8 cellular contexts compared by ENCODE assay signal in the genomic region with DNA sequence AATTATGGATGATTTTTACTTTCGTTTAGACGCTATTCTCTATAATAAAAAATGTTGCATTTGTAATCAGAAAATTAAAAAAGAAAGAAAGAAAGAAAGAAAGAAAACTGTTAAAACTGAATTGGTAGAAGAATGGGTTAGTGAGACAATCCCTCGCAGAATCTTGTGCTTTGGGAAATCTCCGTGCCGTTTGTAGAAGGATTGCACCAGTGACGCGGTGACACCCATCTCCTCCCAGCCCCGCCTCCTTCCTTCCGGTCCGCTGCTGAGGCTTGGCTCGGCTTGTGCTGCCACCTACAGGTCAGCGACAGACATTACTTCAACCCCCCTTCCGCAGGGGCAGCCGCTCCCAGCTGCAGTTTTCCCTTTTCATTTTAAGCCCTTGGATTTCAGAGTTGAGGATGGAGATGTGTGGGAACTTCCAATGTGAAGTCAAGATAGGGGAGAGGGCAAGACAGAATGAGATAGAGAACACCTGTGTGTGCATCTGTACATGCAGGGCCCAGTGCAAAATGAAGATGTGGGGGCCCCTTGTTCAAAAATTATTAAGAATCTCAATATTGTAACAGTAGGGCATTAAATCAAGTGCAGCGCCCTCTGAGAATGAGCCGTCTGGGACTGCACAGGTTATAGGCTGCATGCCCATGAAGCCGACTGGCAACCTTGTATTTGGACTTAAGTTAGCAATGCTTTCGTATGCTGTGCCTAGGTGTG. TPM values are rescaled to one million over a fixed set of nuclear protein-coding genes. Genes with fewer than 3 reads are reported as not detected.
DNase-seq lines count a peak whose midpoint lies in the region; ATAC-seq, FAIRE-seq and TF ChIP-seq lines count a peak whose summit lies in the region.

No MANE protein-coding gene starts in this region.

- peak; percentile 76 for DNase-seq in GM06990 (ENCODE audit: extremely low read depth, insufficient read length)
- DNase-seq in NCI-H345 treated with DMSO at 0.1 percent for 48 hours (lab: John Stamatoyannopoulos, UW; ENCODE audit: unreplicated experiment): peak; percentile 66
- peak; percentile 72 to 87 (median 84) for DNase-seq in activated CD4-positive, CD25-positive, alpha-beta regulatory T cell (lab: John Stamatoyannopoulos, UW)
- DNase-seq in central memory CD4-positive, alpha-beta T cell: peak; percentile 83
- peak; percentile 94 for DNase-seq in kidney
- peak; percentile 77 to 78 for DNase-seq in stimulated activated CD4-positive, alpha-beta T cell treated with anti-CD3 and anti-CD28 coated beads, Interleukin-15, amount 100 ng/mL, for 1 hour (ENCODE audit: low read depth in 1 of 2, low spot score in 1 of 2)

- peak; percentile 88 for FAIRE-seq in kidney (lab: Jason Lieb, UNC)

- TF ChIP-seq CTCF in GM06990 (IDR thresholded peaks at IDR 0.05; ENCODE audit: insufficient read depth, low read length, poor library complexity, severe bottlenecking) (peak; percentile 78), kidney (IDR thresholded peaks at IDR 0.05; ENCODE audit: borderline replicate concordance, extremely low read depth, insufficient read depth) (peak; percentile 95)

- peak overlapping the region in 1 of 2 donors; percentile 54 for H3K9ac ChIP-seq in kidney (ENCODE audit: low read length in 2 of 2)

- no peaks in the 10 kb centered on the region for H3K36me3 ChIP-seq in GM06990 (ENCODE audit: control insufficient read depth, insufficient read depth, low read length)
- no peaks in the 10 kb centered on the region for H3K36me3 ChIP-seq in kidney (ENCODE audit: control insufficient read depth in 1 of 2, insufficient read depth in 2 of 2, low read length in 2 of 2)

- H3K4me3 ChIP-seq in GM06990 (replicated peaks; ENCODE audit: low read depth, low read length): peak overlapping the region; percentile 57
- H3K4me3 ChIP-seq in kidney (ENCODE audit: low read length in 2 of 2): peak overlapping the region; percentile 52 to 68

- intact Hi-C loops in kidney (cut with DNase I): no loop called here

- ATAC-seq in HG03097 (IDR thresholded peaks at IDR 0.05; ENCODE audit: low FRiP score, unreplicated experiment): peak; percentile 76
- no peak for ATAC-seq in GM19395 (IDR thresholded peaks at IDR 0.05; ENCODE audit: unreplicated experiment)

- no peak overlapping the region for H3K27ac ChIP-seq in kidney (ENCODE audit: low read depth in 2 of 2, low read length in 2 of 2)

- no peaks in the 10 kb centered on the region for H3K27me3 ChIP-seq in GM06990 (replicated peaks; ENCODE audit: control insufficient read depth, insufficient read depth, low read length)

- no peaks in the 10 kb centered on the region for H3K9me3 ChIP-seq in kidney (ENCODE audit: control insufficient read depth in 1 of 2, low read length in 2 of 2)

- peaks cover 0 to 4% of the 10 kb centered on the region in 2 donors for H3K4me1 ChIP-seq in kidney (ENCODE audit: control insufficient read depth in 1 of 2, insufficient read depth in 1 of 2, low read depth in 1 of 2, low read length in 2 of 2)

RNA-seq across cellular contexts. Expression of gene TST, which starts 41.1 kb away (rescaled TPM):
- 48.7 TPM for total RNA-seq in kidney
- polyA plus RNA-seq in kidney (ENCODE audit: insufficient read depth, low read depth, low replicate concordance): 283 TPM

RNA-seq across cellular contexts. Expression of gene MPST, which starts 41.4 kb away (rescaled TPM):
- 44.4 TPM for total RNA-seq in kidney
- polyA plus RNA-seq in kidney (ENCODE audit: insufficient read depth, low read depth, low replicate concordance): 167 TPM
